In the genomic region with DNA sequence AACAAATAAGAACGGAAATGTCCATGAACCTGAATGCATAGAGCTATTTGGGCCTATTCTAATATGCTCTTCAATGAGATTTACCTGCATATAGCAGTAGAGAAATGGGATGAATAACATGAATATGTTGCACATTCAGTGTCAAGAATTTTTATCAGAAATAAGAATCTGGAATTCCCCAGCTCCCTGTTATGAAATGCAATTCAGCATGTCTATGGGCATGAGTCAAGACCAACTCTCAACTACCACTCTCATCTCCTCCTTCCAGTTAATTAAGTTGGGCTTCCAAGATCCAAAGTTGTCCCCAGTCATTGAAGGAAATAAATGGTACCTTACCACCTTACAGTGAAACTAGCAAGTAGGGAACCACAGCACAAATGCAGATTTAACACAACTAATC, we compare ENCODE assay signal across 23 cellular contexts.
"Had no signal": no experiment of that assay in that cellular context is flagged by ENCODE, and none has a peak within 500 bp of the region (broad histone marks: within the 10 kb centered on the region; RNA-seq: fewer than 3 reads in every experiment).

No MANE protein-coding gene starts in this region.

- H3K36me3 ChIP-seq: cardiac muscle cell, esophagus squamous epithelium, neural progenitor cell, right atrium auricular region, tibial artery had no signal

- H3K4me3 ChIP-seq: cardiac muscle cell, esophagus squamous epithelium, neural progenitor cell, right atrium auricular region, skin epidermis, tibial artery had no signal

- H3K9me3 ChIP-seq: tibial artery had no signal

- H3K27ac ChIP-seq: cardiac muscle cell, esophagus squamous epithelium, neural progenitor cell, right atrium auricular region, skin epidermis, tibial artery had no signal

- DNase-seq: activated CD4-positive, alpha-beta memory T cell treated with anti-CD3 and anti-CD28 coated beads for 36 hours; activated CD4-positive, alpha-beta T cell treated with anti-CD3 and anti-CD28 coated beads for 36 hours; activated CD8-positive, alpha-beta memory T cell treated with anti-CD3 and anti-CD28 coated beads, Interleukin-2, amount 10 ng/mL, durations not matched to agents 7 days and 5 days; activated naive CD4-positive, alpha-beta T cell treated with Interleukin-2 at 50 U/mL for 16 hours; activated naive CD8-positive, alpha-beta T cell treated with anti-CD3 and anti-CD28 coated beads, Interleukin-2, amount 10 ng/mL, durations not matched to agents 7 days and 5 days; activated T-cell treated with anti-CD3 and anti-CD28 coated beads, Interleukin-2, amount 50 U/mL, for 1 hour; aorta; effector memory CD4-positive, alpha-beta T cell; esophagus squamous epithelium; head of caudate nucleus; kidney glomerular epithelial cell; left ventricle myocardium superior; naive thymus-derived CD4-positive, alpha-beta T cell; stimulated activated naive CD8-positive, alpha-beta T cell treated with anti-CD3 and anti-CD28 coated beads, Interleukin-15, Interleukin-2, amounts not matched to agents 100 U/mL and 50 U/mL, for 24 hours; substantia nigra; T-cell; tibial artery had no signal

- H3K4me2 ChIP-seq: neural progenitor cell had no signal

- H2AFZ ChIP-seq: neural progenitor cell had no signal

- H3K9ac ChIP-seq: neural progenitor cell had no signal

- ATAC-seq: activated CD4-positive, alpha-beta T cell treated with anti-CD3 and anti-CD28 coated beads for 36 hours; activated CD8-positive, alpha-beta memory T cell treated with anti-CD3 and anti-CD28 coated beads, Interleukin-2, amount 10 ng/mL, durations not matched to agents 7 days and 5 days; activated T-helper 17 cell treated with anti-CD3 and anti-CD28 coated beads, Interleukin-2, amount 50 U/mL, for 72 hours; left ventricle myocardium superior; naive thymus-derived CD4-positive, alpha-beta T cell; stimulated activated naive CD8-positive, alpha-beta T cell treated with anti-CD3 and anti-CD28 coated beads, Interleukin-15, Interleukin-2, amounts not matched to agents 100 U/mL and 50 U/mL, for 24 hours; T-cell; WTC11 had no signal

- H3K27me3 ChIP-seq: cardiac muscle cell, esophagus squamous epithelium, neural progenitor cell, right atrium auricular region, tibial artery had no signal

- H3K4me1 ChIP-seq: esophagus squamous epithelium, right atrium auricular region had no signal
